In genomic region chr5:151498395-151499155, GRCh38 we compare ENCODE assay signal across 18 cellular contexts. TPM values are rescaled to one million over a fixed set of nuclear protein-coding genes. Genes with fewer than 3 reads are reported as not detected.
DNase-seq lines count a peak whose midpoint lies in the region; TF ChIP-seq lines count a peak whose summit lies in the region.
"Had no signal": no experiment of that assay in that cellular context is flagged by ENCODE, and none has a peak within 500 bp of the region (broad histone marks: within the 10 kb centered on the region; RNA-seq: fewer than 3 reads in every experiment).

No MANE protein-coding gene starts in this region.

- no peak overlapping the region for H2AK5ac ChIP-seq in H9 (ENCODE audit: insufficient read length, low read length)

- H3K56ac ChIP-seq in H9 (ENCODE audit: insufficient read length, low read depth, low read length) = no peak overlapping the region

- H3K9ac ChIP-seq in H9 (ENCODE audit: extremely low read depth, insufficient read length, low read length) (no peak overlapping the region), SK-N-MC (ENCODE audit: insufficient read length) (no peak overlapping the region), parathyroid adenoma (no peak overlapping the region)
- H3K9ac ChIP-seq: GM23248 had no signal

- no peak overlapping the region for H3K27ac ChIP-seq in H9 (ENCODE audit: insufficient read length, low read depth, low read length)
- H3K27ac ChIP-seq in SK-N-MC = peak overlapping the region; percentile 37; the same call in 1 of the 2 replicates
- peak overlapping the region; percentile 21 for H3K27ac ChIP-seq in parathyroid adenoma
- H3K27ac ChIP-seq: GM23248, Peyer's patch had no signal

- H3K36me3 ChIP-seq in SK-N-MC (ENCODE audit: insufficient read depth, low read length) = no peaks in the 10 kb centered on the region
- no peaks in the 10 kb centered on the region for H3K36me3 ChIP-seq in parathyroid adenoma (ENCODE audit: control insufficient read depth, insufficient read depth, low read length)

- no peak for DNase-seq in H9
- DNase-seq in SK-N-MC (ENCODE audit: low read depth, low spot score) = no peak
- peak; percentile 89 for DNase-seq in islet precursor cell
- no peak for DNase-seq in activated gamma-delta T cell (lab: John Stamatoyannopoulos, UW)
- DNase-seq in NCI-H2171 treated with DMSO at 0.1 percent for 48 hours (lab: John Stamatoyannopoulos, UW) = no peak
- no peak for DNase-seq in T-helper 1 cell
- DNase-seq: CD8-positive, alpha-beta T cell; DMS79 treated with DMSO at 0.1 percent for 48 hours; GM23248; KBM-7; NCI-H1048; NCI-H1436 treated with DMSO at 0.1 percent for 48 hours; NCI-H2081; NCI-H510A treated with DMSO at 0.1 percent for 48 hours; Peyer's patch; SHP77 had no signal

- H3K9me3 ChIP-seq in H9 (ENCODE audit: control insufficient read depth, low read depth, low read length) (no peaks in the 10 kb centered on the region), SK-N-MC (ENCODE audit: low read depth, low read length) (no peaks in the 10 kb centered on the region), parathyroid adenoma (ENCODE audit: control insufficient read depth, low read length) (no peaks in the 10 kb centered on the region)
- H3K9me3 ChIP-seq: Peyer's patch had no signal

- H3T11ph ChIP-seq in H9 (ENCODE audit: low read length) = no peak overlapping the region

- no peak overlapping the region for H2BK15ac ChIP-seq in H9 (ENCODE audit: low read depth, low read length)

- peaks cover 4 to 14% (median 13%) of the 10 kb centered on the region in 3 experiments for H3K36me3 Mint-ChIP-seq in H9 (ENCODE audit: insufficient read depth in 1 of 3, low read depth in 3 of 3)
- H3K36me3 Mint-ChIP-seq: CD8-positive, alpha-beta T cell had no signal

- no peak overlapping the region for H3K14ac ChIP-seq in H9 (ENCODE audit: insufficient read depth, low read length)

- H3K4me1 Mint-ChIP-seq in H9 = peaks cover 40 to 44% of the 10 kb centered on the region in 2 experiments

- no peak overlapping the region for H2AFZ ChIP-seq in H9 (ENCODE audit: low read length)
- no peak overlapping the region for H2AFZ ChIP-seq in parathyroid adenoma
- H2AFZ ChIP-seq: GM23248 had no signal

- H3K27ac Mint-ChIP-seq in H9 = peak overlapping the region; percentile 4 to 47 (median 44); a peak in 6 of 7 replicates
- H3K27ac Mint-ChIP-seq: B cell; CD8-positive, alpha-beta T cell had no signal

- H2BK20ac ChIP-seq in H9 (ENCODE audit: low read depth, low read length, poor library complexity, severe bottlenecking) = no peak overlapping the region

- no peaks in the 10 kb centered on the region for H3K27me3 Mint-ChIP-seq in H9 (ENCODE audit: low read depth)
- H3K27me3 Mint-ChIP-seq: B cell had no signal

- no peaks in the 10 kb centered on the region for H3K23me2 ChIP-seq in H9 (ENCODE audit: insufficient read length, low read depth, low read length, poor library complexity, severe bottlenecking)

- no peak overlapping the region for H4K5ac ChIP-seq in H9 (ENCODE audit: insufficient read length, low read depth, low read length)

- H3K79me2 ChIP-seq in H9 (ENCODE audit: insufficient read depth, low read length) = no peaks in the 10 kb centered on the region
- H3K79me2 ChIP-seq in parathyroid adenoma = no peaks in the 10 kb centered on the region

- H3K27me3 ChIP-seq in H9 (ENCODE audit: insufficient read depth, low read length) (no peaks in the 10 kb centered on the region), parathyroid adenoma (ENCODE audit: control insufficient read depth, insufficient read depth, low read length) (no peaks in the 10 kb centered on the region)
- H3K27me3 ChIP-seq: Peyer's patch had no signal

- no peak overlapping the region for H3K4ac ChIP-seq in H9 (ENCODE audit: low read depth, low read length)

- H4K8ac ChIP-seq in H9 (replicated peaks; ENCODE audit: insufficient read length, low read depth, low read length) = no peak overlapping the region

- H3K4me1 ChIP-seq in H9 (ENCODE audit: insufficient read depth, low read length) (peaks cover 2% of the 10 kb centered on the region; the same call in 1 of the 2 replicates), parathyroid adenoma (no peaks in the 10 kb centered on the region)
- H3K4me1 ChIP-seq: Peyer's patch had no signal

- H3K4me2 ChIP-seq in H9 (ENCODE audit: insufficient read depth, insufficient read length, low read length) = no peak overlapping the region
- no peak overlapping the region for H3K4me2 ChIP-seq in parathyroid adenoma (ENCODE audit: low read length)

- H3K18ac ChIP-seq in H9 (ENCODE audit: insufficient read length, low read depth, low read length) = no peak overlapping the region

- no peak overlapping the region for H2BK12ac ChIP-seq in H9 (ENCODE audit: insufficient read length, low read depth, low read length)

- H3K79me1 ChIP-seq in H9 (ENCODE audit: insufficient read depth, low read depth, low read length, poor library complexity, severe bottlenecking) = no peaks in the 10 kb centered on the region

- H3K4me3 ChIP-seq in SK-N-MC = no peak overlapping the region
- H3K4me3 ChIP-seq in parathyroid adenoma (ENCODE audit: low read depth, low read length) = no peak overlapping the region
- H3K4me3 ChIP-seq: GM23248, Peyer's patch had no signal

- no peak overlapping the region for H2BK5ac ChIP-seq in H9 (ENCODE audit: insufficient read length, low read length)

- H4K91ac ChIP-seq in H9 (ENCODE audit: insufficient read length, low read depth, low read length) = no peak overlapping the region

- no peak overlapping the region for H2BK120ac ChIP-seq in H9 (ENCODE audit: low read depth, low read length, poor library complexity, severe bottlenecking)

- no CpG with 5 or more reads among the region's 8 CpGs for WGBS in H9 (ENCODE audit: extremely low coverage, insufficient read length, low lambda C conversion rate)

- peaks cover 3 to 6% of the 10 kb centered on the region in 2 experiments; a peak in 4 of 5 replicates for H3K9me3 Mint-ChIP-seq in H9
- H3K9me3 Mint-ChIP-seq: CD8-positive, alpha-beta T cell had no signal

- no peak for TF ChIP-seq CTCF in H9 (conservative IDR thresholded peaks at IDR 0.05)
- TF ChIP-seq CTCF in parathyroid adenoma (IDR thresholded peaks at IDR 0.05) = no peak

- no peak overlapping the region for H3K4me3 Mint-ChIP-seq in H9
- H3K4me3 Mint-ChIP-seq: B cell; CD8-positive, alpha-beta T cell had no signal

- H3K23ac ChIP-seq in H9 (ENCODE audit: insufficient read length, low read depth, low read length) = no peak overlapping the region

- H4K20me1 ChIP-seq in H9 (ENCODE audit: control insufficient read depth, insufficient read depth, insufficient read length) = no peaks in the 10 kb centered on the region

RNA-seq across cellular contexts. Expression of gene SLC36A1, which starts 51.2 kb away (rescaled TPM):
- total RNA-seq in H9 (2021) = 14.1 and 15.0 TPM in 2 replicates
